8 cellular contexts compared by ENCODE assay signal in the genomic region with DNA sequence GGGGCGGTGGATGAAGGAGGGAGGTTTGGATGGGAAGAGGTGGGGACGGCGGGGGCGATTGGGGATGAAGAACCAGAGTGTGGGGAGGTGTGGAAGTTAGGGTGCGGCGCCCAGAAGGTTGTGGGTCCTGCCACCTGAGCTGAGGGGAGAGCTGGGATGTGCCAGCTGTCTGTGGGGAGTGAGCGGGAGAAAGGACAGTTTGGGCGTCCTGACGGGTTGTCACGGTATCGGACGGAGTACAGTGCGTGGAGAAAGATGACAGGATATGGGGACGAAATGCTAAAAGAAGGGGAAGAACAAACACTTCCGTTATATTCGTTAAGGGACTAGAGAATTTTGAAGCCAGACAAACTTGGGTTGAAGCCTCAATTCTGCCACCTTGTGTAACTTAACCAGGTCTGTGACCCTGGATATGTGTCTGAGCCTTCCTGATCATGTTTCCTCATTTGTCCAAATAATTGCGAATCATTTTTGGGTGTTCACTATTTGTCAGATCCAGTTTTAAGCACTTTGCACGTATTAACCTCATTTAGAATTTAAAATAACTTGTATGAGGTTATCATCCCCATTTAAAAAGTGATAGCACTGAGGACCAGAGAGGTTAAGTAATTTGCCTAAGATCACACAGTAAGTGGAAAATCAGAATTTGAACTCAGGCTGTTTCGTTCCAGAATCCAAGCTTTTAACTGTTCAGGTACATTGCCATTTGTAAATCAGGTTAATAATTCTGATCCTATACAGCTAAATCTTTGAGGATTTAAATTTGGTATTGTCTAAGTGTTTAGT. TPM values are rescaled to one million over a fixed set of nuclear protein-coding genes. Genes with fewer than 3 reads are reported as not detected.
A peak's percentile ranks its signal among the peaks of the same experiment; 100 is the strongest.
DNase-seq lines count a peak whose midpoint lies in the region; ATAC-seq and TF ChIP-seq lines count a peak whose summit lies in the region.

No MANE protein-coding gene starts in this region.

- peaks cover 51% of the 10 kb centered on the region for H3K4me1 Mint-ChIP-seq in activated CD8-positive, alpha-beta memory T cell treated with anti-CD3 and anti-CD28 coated beads, Interleukin-2, amount 10 ng/mL, durations not matched to agents 7 days and 5 days

- peak overlapping the region; percentile 98 for H3K4me3 Mint-ChIP-seq in activated CD8-positive, alpha-beta memory T cell treated with anti-CD3 and anti-CD28 coated beads, Interleukin-2, amount 10 ng/mL, durations not matched to agents 7 days and 5 days

- peak overlapping the region; percentile 95 to 96 for H3K27ac ChIP-seq in breast epithelium
- peak overlapping the region; percentile 88 for H3K27ac ChIP-seq in upper lobe of right lung

- H3K4me3 ChIP-seq in breast epithelium (peak overlapping the region; percentile 74 to 81 (median 80)), upper lobe of right lung (peak overlapping the region; percentile 77)

- H3K36me3 ChIP-seq in breast epithelium: no peaks in the 10 kb centered on the region
- H3K36me3 ChIP-seq in upper lobe of right lung: no peaks in the 10 kb centered on the region

- H3K27me3 ChIP-seq in breast epithelium (no peaks in the 10 kb centered on the region), upper lobe of right lung (no peaks in the 10 kb centered on the region)

- H3K27me3 Mint-ChIP-seq in activated CD8-positive, alpha-beta memory T cell treated with anti-CD3 and anti-CD28 coated beads, Interleukin-2, amount 10 ng/mL, durations not matched to agents 7 days and 5 days: no peaks in the 10 kb centered on the region

- H3K27ac Mint-ChIP-seq in activated CD8-positive, alpha-beta memory T cell treated with anti-CD3 and anti-CD28 coated beads, Interleukin-2, amount 10 ng/mL, durations not matched to agents 7 days and 5 days: peak overlapping the region; percentile 87

- CTCF ChIA-PET in activated CD8-positive, alpha-beta memory T cell treated with anti-CD3 and anti-CD28 coated beads, Interleukin-2, amount 10 ng/mL, durations not matched to agents 7 days and 5 days (lab: Charles Lee): interaction anchor here (0.6 to 1.2 kb wide), 2 partner anchors 89 to 456 kb away, joined by 3 read pairs; no protein-coding TSS in a partner anchor

- H3K9me3 ChIP-seq in breast epithelium (no peaks in the 10 kb centered on the region), upper lobe of right lung (no peaks in the 10 kb centered on the region)

- H3K36me3 Mint-ChIP-seq in activated CD8-positive, alpha-beta memory T cell treated with anti-CD3 and anti-CD28 coated beads, Interleukin-2, amount 10 ng/mL, durations not matched to agents 7 days and 5 days: peaks cover 2% of the 10 kb centered on the region

- H3K4me1 ChIP-seq in breast epithelium (no peaks in the 10 kb centered on the region), upper lobe of right lung (peaks cover 9% of the 10 kb centered on the region)

- peaks cover 1% of the 10 kb centered on the region for H3K9me3 Mint-ChIP-seq in activated CD8-positive, alpha-beta memory T cell treated with anti-CD3 and anti-CD28 coated beads, Interleukin-2, amount 10 ng/mL, durations not matched to agents 7 days and 5 days (ENCODE audit: low read depth)

- intact Hi-C loops in breast epithelium (cut with DNase I; ENCODE audit: low total_unique reads) (loop anchor here (5.0 kb wide), 1 partner anchor 463 kb away; no protein-coding TSS in a partner anchor), upper lobe of right lung (cut with DNase I) (no loop called here)

- ATAC-seq in activated CD8-positive, alpha-beta memory T cell treated with anti-CD3 and anti-CD28 coated beads, Interleukin-2, amount 10 ng/mL, durations not matched to agents 7 days and 5 days: peak; percentile 25
- ATAC-seq in HG02588 (IDR thresholded peaks at IDR 0.05; ENCODE audit: unreplicated experiment) (peak; percentile 3), upper lobe of right lung (no peak)

- TF ChIP-seq CTCF in breast epithelium (IDR thresholded peaks at IDR 0.05) (no peak), upper lobe of right lung (IDR thresholded peaks at IDR 0.05) (no peak)

- peak; percentile 60 for DNase-seq in activated CD8-positive, alpha-beta memory T cell treated with anti-CD3 and anti-CD28 coated beads, Interleukin-2, amount 10 ng/mL, durations not matched to agents 7 days and 5 days
- DNase-seq in activated CD8-positive, alpha-beta memory T cell treated with anti-CD3 and anti-CD28 coated beads, Interleukin-2, amount 50 U/mL, for 48 hours: no peak
- DNase-seq in NOMO-1 treated with DMSO at 0.1 percent for 48 hours (lab: John Stamatoyannopoulos, UW; ENCODE audit: unreplicated experiment) (peak; percentile 71), breast epithelium (ENCODE audit: low spot score in 2 of 2) (no peak), medulla oblongata (ENCODE audit: extremely low spot score) (peak; percentile 60), upper lobe of right lung (no peak), activated gamma-delta T cell (lab: John Stamatoyannopoulos, UW) (no peak)

- no peak for TF ChIP-seq POLR2A in breast epithelium (IDR thresholded peaks at IDR 0.05)

RNA-seq across cellular contexts. Expression of gene CNTRL, which starts 0.7 kb away (rescaled TPM):
- 100 to 1,000 TPM in 1 of 2 experiments, 10 to 100 TPM in 1; 80.3 to 107 TPM for total RNA-seq in activated CD8-positive, alpha-beta memory T cell treated with anti-CD3 and anti-CD28 coated beads, Interleukin-2, amount 10 ng/mL, durations not matched to agents 7 days and 5 days
- total RNA-seq in breast epithelium (10 to 100 TPM; 18.4 to 26.8 (median 22.9) TPM), upper lobe of right lung (20.3 TPM)

RNA-seq across cellular contexts. Expression of gene C5, which starts 25.4 kb away (rescaled TPM):
- 1 to 10 TPM; 1.9 to 3.0 TPM for total RNA-seq in activated CD8-positive, alpha-beta memory T cell treated with anti-CD3 and anti-CD28 coated beads, Interleukin-2, amount 10 ng/mL, durations not matched to agents 7 days and 5 days
- total RNA-seq in breast epithelium (10 to 100 TPM in 2 of 3 donors, 1 to 10 TPM in 1; 5.9 to 22.7 (median 13.2) TPM), upper lobe of right lung (37.8 TPM)

Comparison
In these comparisons a context has a peak if more than half of its experiments do, and no peak if none do; other contexts are left out.
1. DNase-seq: peak in activated CD8-positive, alpha-beta memory T cell treated with anti-CD3 and anti-CD28 coated beads, Interleukin-2, amount 10 ng/mL, durations not matched to agents 7 days and 5 days (single experiment), NOMO-1 treated with DMSO at 0.1 percent for 48 hours (single experiment) and medulla oblongata (single experiment); none in activated CD8-positive, alpha-beta memory T cell treated with anti-CD3 and anti-CD28 coated beads, Interleukin-2, amount 50 U/mL, for 48 hours (single experiment), breast epithelium (0 of 2), upper lobe of right lung (single experiment) and activated gamma-delta T cell (single experiment).